ENCODE assay signal across 12 cellular contexts in genomic region chr14:103828315-103828967, GRCh38. TPM values are rescaled to one million over a fixed set of nuclear protein-coding genes. Genes with fewer than 3 reads are reported as not detected.
DNase-seq lines count a peak whose midpoint lies in the region; ATAC-seq and TF ChIP-seq lines count a peak whose summit lies in the region.
"Had no signal": no experiment of that assay in that cellular context is flagged by ENCODE, and none has a peak within 500 bp of the region (broad histone marks: within the 10 kb centered on the region; RNA-seq: fewer than 3 reads in every experiment).

No MANE protein-coding gene starts in this region.

- H3K36me3 ChIP-seq in adrenal gland (replicated peaks in 1 of 2) (no peaks in the 10 kb centered on the region), stomach (no peaks in the 10 kb centered on the region), esophagus squamous epithelium (no peaks in the 10 kb centered on the region)

- TF ChIP-seq EP300 in stomach (IDR thresholded peaks at IDR 0.05) = no peak

- H3K27ac ChIP-seq in adrenal gland = peak overlapping the region in 2 of 5 donors; percentile 6 to 24
- peak overlapping the region; percentile 47 for H3K27ac ChIP-seq in right cardiac atrium (ENCODE audit: low read length)
- peak overlapping the region; percentile 30 to 70 (median 57) for H3K27ac ChIP-seq in stomach
- peak overlapping the region in 2 of 4 donors; percentile 4 to 16 for H3K27ac ChIP-seq in esophagus squamous epithelium
- H3K27ac ChIP-seq: epithelial cell of prostate had no signal

- H3K9me3 ChIP-seq in adrenal gland (replicated peaks in 1 of 3) (no peaks in the 10 kb centered on the region), right cardiac atrium (ENCODE audit: control insufficient read depth, low read length) (no peaks in the 10 kb centered on the region), stomach (no peaks in the 10 kb centered on the region), esophagus squamous epithelium (no peaks in the 10 kb centered on the region)

- H3K4me3 ChIP-seq in adrenal gland (no peak overlapping the region), right cardiac atrium (ENCODE audit: low read length) (no peak overlapping the region), stomach (no peak overlapping the region), esophagus squamous epithelium (no peak overlapping the region)

- intact Hi-C loops in adrenal gland (cut with DNase I) = no loop called here
- intact Hi-C loops in right cardiac atrium (cut with DNase I) = no loop called here
- intact Hi-C loops in stomach (cut with DNase I; ENCODE audit: low total_unique reads) = no loop called here
- intact Hi-C loops in esophagus squamous epithelium (cut with DNase I) = no loop called here

- TF ChIP-seq CTCF in adrenal gland (IDR thresholded peaks at IDR 0.05) (no peak), stomach (IDR thresholded peaks at IDR 0.05) (no peak), esophagus squamous epithelium (IDR thresholded peaks at IDR 0.05) (no peak)

- no peak for TF ChIP-seq POLR2A in adrenal gland (IDR thresholded peaks at IDR 0.05)
- TF ChIP-seq POLR2A in stomach (IDR thresholded peaks at IDR 0.05) = no peak
- no peak for TF ChIP-seq POLR2A in esophagus squamous epithelium (IDR thresholded peaks at IDR 0.05)

- peak; percentile 43 to 54 for ATAC-seq in right cardiac atrium

- H3K4me1 ChIP-seq in adrenal gland (replicated peaks in 1 of 2) (peaks cover 0 to 24% of the 10 kb centered on the region in 2 donors), right cardiac atrium (ENCODE audit: control insufficient read depth, insufficient read depth, low read length) (peaks cover 5% of the 10 kb centered on the region), stomach (peaks cover 24 to 63% (median 46%) of the 10 kb centered on the region in 4 donors), esophagus squamous epithelium (peaks cover 0 to 46% (median 21%) of the 10 kb centered on the region in 3 donors)

- peak; percentile 22 for DNase-seq in activated CD8-positive, alpha-beta memory T cell treated with anti-CD3 and anti-CD28 coated beads, Interleukin-2, amount 50 U/mL, for 4 hours
- no peak for DNase-seq in activated CD8-positive, alpha-beta memory T cell treated with anti-CD3 and anti-CD28 coated beads for 24 hours
- DNase-seq in adrenal gland (peak; percentile 46 to 76 (median 67)), right cardiac atrium (peak; percentile 54 to 69 (median 66)), stomach (peak; percentile 55), esophagus squamous epithelium (lab: John Stamatoyannopoulos, UW) (no peak), NCI-H2081 (lab: John Stamatoyannopoulos, UW) (no peak), NCI-H345 treated with DMSO at 0.1 percent for 48 hours (lab: John Stamatoyannopoulos, UW; ENCODE audit: unreplicated experiment) (no peak)
- DNase-seq: NCI-H1436 treated with DMSO at 0.1 percent for 48 hours; NK-92 treated with Interleukin-12 subunit alpha and Interleukin-12 subunit beta, amount 100 ng/mL, for 24 hours; nucleus accumbens had no signal

- H3K27me3 ChIP-seq in adrenal gland (no peaks in the 10 kb centered on the region), right cardiac atrium (ENCODE audit: control insufficient read depth, insufficient read depth) (no peaks in the 10 kb centered on the region), stomach (no peaks in the 10 kb centered on the region), esophagus squamous epithelium (no peaks in the 10 kb centered on the region)

- WGBS in adrenal gland, 4 donors = 45 to 61% (median 58%) methylated on average over 9 of the region's 9 CpGs
- 33% methylated on average over 9 of the region's 9 CpGs for WGBS in right cardiac atrium
- 32 to 46% (median 34%) methylated on average over 8 to 9 of the region's 9 CpGs for WGBS in stomach, 5 donors
- WGBS in esophagus squamous epithelium, 2 donors = 38 to 45% methylated on average over 9 of the region's 9 CpGs

RNA-seq across cellular contexts. Expression of gene PPP1R13B, which starts 18.9 kb away (rescaled TPM):
- total RNA-seq in adrenal gland = 10 to 100 TPM in 7 of 8 donors, 1 to 10 TPM in 1; 9.6 to 42.4 (median 22.6) TPM
- polyA plus RNA-seq in adrenal gland = 10 to 100 TPM; 14.6 to 24.8 (median 17.0) TPM
- total RNA-seq in right cardiac atrium = 100 to 1,000 TPM; 102 to 158 (median 117) TPM
- polyA plus RNA-seq in right cardiac atrium = 50.1 TPM
- total RNA-seq in stomach = 10 to 100 TPM; 16.7 to 84.0 (median 28.1) TPM
- polyA plus RNA-seq in stomach = 10 to 100 TPM; 10.8 to 15.5 (median 12.7) TPM
- total RNA-seq in esophagus squamous epithelium = 10 to 100 TPM; 12.7 to 25.0 (median 20.6) TPM

Comparison
In these comparisons a context has a peak if more than half of its experiments do, and no peak if none do; other contexts are left out.
1. DNase-seq: peak in activated CD8-positive, alpha-beta memory T cell treated with anti-CD3 and anti-CD28 coated beads, Interleukin-2, amount 50 U/mL, for 4 hours (single experiment), adrenal gland (7 of 7), right cardiac atrium (3 of 3) and stomach (single experiment); none in activated CD8-positive, alpha-beta memory T cell treated with anti-CD3 and anti-CD28 coated beads for 24 hours (single experiment), esophagus squamous epithelium (single experiment), NCI-H2081 (0 of 2) and NCI-H345 treated with DMSO at 0.1 percent for 48 hours (single experiment).